19 cellular contexts compared by ENCODE assay signal in the genomic region with DNA sequence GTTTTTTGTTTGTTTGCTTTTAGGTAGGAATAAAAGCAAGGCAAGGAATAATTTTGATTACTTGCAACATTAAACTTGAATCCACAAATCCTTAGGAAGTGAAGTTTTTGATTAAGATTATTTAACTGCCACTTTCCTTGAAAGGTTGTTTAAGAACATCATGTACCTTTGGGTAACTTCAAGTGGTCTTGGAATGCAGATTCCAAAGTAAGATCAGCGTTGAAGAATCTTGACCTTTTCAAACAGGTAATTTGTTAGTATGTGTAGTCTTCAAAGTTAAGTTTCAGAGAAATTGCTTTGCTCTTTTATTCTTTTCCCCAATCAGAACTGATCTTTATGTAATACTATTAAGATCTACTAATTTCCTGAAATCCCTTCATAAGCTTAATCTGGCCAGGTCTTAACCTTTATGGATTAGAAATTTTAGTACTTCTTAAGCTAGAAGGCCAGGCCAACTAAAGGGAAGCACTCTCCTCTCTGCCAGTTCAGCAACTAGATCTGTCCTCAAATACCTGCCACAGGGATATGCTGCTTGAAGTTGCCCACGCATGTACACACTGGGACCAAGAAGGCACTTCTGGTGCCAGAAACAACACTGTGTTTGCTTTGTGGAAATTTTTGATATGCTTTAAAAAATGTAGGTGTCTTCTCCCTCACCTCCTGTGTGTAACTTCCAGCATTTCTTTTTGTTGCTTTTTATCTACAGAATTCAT. TPM values are rescaled to one million over a fixed set of nuclear protein-coding genes. Genes with fewer than 3 reads are reported as not detected.
A peak's percentile ranks its signal among the peaks of the same experiment; 100 is the strongest.
DNase-seq lines count a peak whose midpoint lies in the region; ATAC-seq and TF ChIP-seq lines count a peak whose summit lies in the region.
"Had no signal": no experiment of that assay in that cellular context is flagged by ENCODE, and none has a peak within 500 bp of the region (broad histone marks: within the 10 kb centered on the region; RNA-seq: fewer than 3 reads in every experiment).

No MANE protein-coding gene starts in this region.

- H3K4me1 ChIP-seq in left lung (peaks cover 6 to 16% of the 10 kb centered on the region in 2 donors), lower lobe of right lung (peaks cover 4% of the 10 kb centered on the region), tibial artery (peaks cover 0 to 60% (median 9%) of the 10 kb centered on the region in 4 donors), GM23248 (ENCODE audit: insufficient read depth) (no peaks in the 10 kb centered on the region)

- H3K79me2 ChIP-seq in GM23248 (ENCODE audit: insufficient read depth), result no peaks in the 10 kb centered on the region

- H3K27ac ChIP-seq in left lung, result peak overlapping the region; percentile 63 to 71
- H3K27ac ChIP-seq in lower lobe of right lung, result peak overlapping the region; percentile 47
- H3K27ac ChIP-seq in tibial artery, result peak overlapping the region; percentile 17 to 97
- no peak overlapping the region for H3K27ac ChIP-seq in GM23248

- H3K9me3 ChIP-seq in left lung, result no peaks in the 10 kb centered on the region
- H3K9me3 ChIP-seq in lower lobe of right lung, result no peaks in the 10 kb centered on the region
- H3K9me3 ChIP-seq in tibial artery, result no peaks in the 10 kb centered on the region
- no peaks in the 10 kb centered on the region for H3K9me3 ChIP-seq in GM23248 (ENCODE audit: low read depth)

- in situ Hi-C loops in GM23248 (cut with MboI), result no loop called here

- no peaks in the 10 kb centered on the region for H3K9me2 ChIP-seq in GM23248 (ENCODE audit: insufficient read depth)

- no peak overlapping the region for H3K4me3 ChIP-seq in left lung
- peak overlapping the region; percentile 6 for H3K4me3 ChIP-seq in lower lobe of right lung
- H3K4me3 ChIP-seq in tibial artery, result no peak overlapping the region
- H3K4me3 ChIP-seq in GM23248, result no peak overlapping the region

- ATAC-seq in left lung (peak; percentile 86), lower lobe of right lung (peak; percentile 91 to 92), HG03565 (IDR thresholded peaks at IDR 0.05; ENCODE audit: unreplicated experiment) (no peak)

- no peak overlapping the region for H2AFZ ChIP-seq in GM23248

- TF ChIP-seq CTCF in left lung (IDR thresholded peaks at IDR 0.05) (no peak), lower lobe of right lung (IDR thresholded peaks at IDR 0.05) (no peak), tibial artery (IDR thresholded peaks at IDR 0.05) (no peak), HFFc6 (IDR thresholded peaks at IDR 0.05) (no peak)

- H3K36me3 ChIP-seq in left lung, result no peaks in the 10 kb centered on the region
- H3K36me3 ChIP-seq in lower lobe of right lung, result no peaks in the 10 kb centered on the region
- H3K36me3 ChIP-seq in tibial artery, result no peaks in the 10 kb centered on the region
- H3K36me3 ChIP-seq in GM23248 (ENCODE audit: low read depth), result no peaks in the 10 kb centered on the region

- intact Hi-C loops in left lung (cut with DNase I) (no loop called here), lower lobe of right lung (cut with DNase I) (no loop called here), tibial artery (cut with DNase I; ENCODE audit: low total_unique reads) (no loop called here)

- H3K9ac ChIP-seq in GM23248, result no peak overlapping the region

- no peak for DNase-seq in left lung
- peak; percentile 46 for DNase-seq in lower lobe of right lung
- DNase-seq in tibial artery, result no peak
- DNase-seq in GM23248, result no peak
- DNase-seq in HFFc6, result no peak
- DNase-seq: C1 segment of cervical spinal cord; Calu3; CD4-positive, alpha-beta memory T cell; COR-L47; DMS53; DMS79 treated with DMSO at 0.1 percent for 48 hours; GF-D8; H7; HCEC 1CT had no signal

- no peaks in the 10 kb centered on the region for H4K20me1 ChIP-seq in GM23248 (ENCODE audit: insufficient read depth)

- H3K4me3 Mint-ChIP-seq in HFFc6, result no peak overlapping the region
- H3K4me3 Mint-ChIP-seq: CD4-positive, alpha-beta memory T cell had no signal

- no peaks in the 10 kb centered on the region for H3K36me3 Mint-ChIP-seq in HFFc6 (ENCODE audit: low read depth)
- H3K36me3 Mint-ChIP-seq: CD4-positive, alpha-beta memory T cell had no signal

- H3K27me3 Mint-ChIP-seq in HFFc6 (ENCODE audit: insufficient read depth), result peaks cover 15% of the 10 kb centered on the region

- no peak overlapping the region for H3K4me2 ChIP-seq in GM23248 (ENCODE audit: unreplicated experiment)

- H3K4me1 Mint-ChIP-seq in HFFc6 (ENCODE audit: low read depth), result no peaks in the 10 kb centered on the region
- H3K4me1 Mint-ChIP-seq: CD4-positive, alpha-beta memory T cell had no signal

- no peak overlapping the region for H3K27ac Mint-ChIP-seq in HFFc6
- H3K27ac Mint-ChIP-seq: CD4-positive, alpha-beta memory T cell had no signal

- H3F3A ChIP-seq in GM23248 (ENCODE audit: insufficient read depth), result no peaks in the 10 kb centered on the region

- 42 to 51% methylated on average over 2 of the region's 2 CpGs for WGBS in GM23248 (ENCODE audit: low coverage in 1 of 2, low lambda C conversion rate in 2 of 2, missing lambda C conversion rate in 2 of 2), 2 experiments

- H3K27me3 ChIP-seq in left lung, result peaks cover 0 to 12% of the 10 kb centered on the region in 2 donors
- no peaks in the 10 kb centered on the region for H3K27me3 ChIP-seq in lower lobe of right lung (ENCODE audit: low read depth)
- no peaks in the 10 kb centered on the region for H3K27me3 ChIP-seq in tibial artery
- H3K27me3 ChIP-seq in GM23248 (replicated peaks; ENCODE audit: insufficient read depth), result peaks cover 50% of the 10 kb centered on the region

- no peaks in the 10 kb centered on the region for H3K9me3 Mint-ChIP-seq in HFFc6

RNA-seq across cellular contexts. Expression of gene NPNT, which starts 7.4 kb away (rescaled TPM):
- total RNA-seq in left lung (100 to 1,000 TPM; 119 to 380 TPM), lower lobe of right lung (217 TPM)
- total RNA-seq in GM23248 (2014; rRNA removed; shearing (Covaris generic)), result not detected in 2 replicates
- 0.05 TPM in 1 of 2 replicates, not detected in the other for polyA plus RNA-seq in GM23248 (2016; fragmentation: Nextera tagmentation; extraction: Ambion mirVana)
- not detected for total RNA-seq in HFFc6 (2021; fragmentation: NEBNext Ultra II Directional; extraction: Animal tissue kit (Norgen Biotek cat#: 25700))
- total RNA-seq: A172; CD4-positive, alpha-beta memory T cell; Daoy; G401 had no signal
- polyA plus RNA-seq: BJ; CD4-positive, alpha-beta memory T cell had no signal

Comparison
In these comparisons a context has a peak if more than half of its experiments do, and no peak if none do; other contexts are left out.
1. RNA of gene NPNT, which starts 7.4 kb away (total RNA-seq): 119 to 380 TPM in left lung and 217 TPM in lower lobe of right lung (single experiment); not detected in GM23248 and not detected in HFFc6; every median in the first group is over 100 times any median in the second.